In the genomic region with DNA sequence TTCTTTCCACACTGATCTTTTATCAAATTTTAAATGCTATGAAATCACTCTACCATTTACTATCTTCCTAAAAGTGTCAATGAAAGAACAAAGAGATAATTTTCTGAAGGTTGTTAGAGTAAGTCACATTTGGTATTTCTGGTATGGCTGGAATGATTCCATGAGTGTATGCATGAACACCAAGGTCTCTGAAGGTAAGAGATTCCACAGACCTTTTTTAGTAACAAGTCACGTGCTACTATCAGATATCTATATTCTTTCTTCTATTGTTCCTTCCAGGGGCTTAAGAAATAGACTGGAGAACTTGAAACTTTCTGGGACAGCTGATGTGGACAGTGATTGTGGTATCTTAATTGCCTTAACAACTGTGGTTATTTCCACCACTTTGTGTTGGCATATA, we compare ENCODE assay signal across 26 cellular contexts.
"Had no signal": no experiment of that assay in that cellular context is flagged by ENCODE, and none has a peak within 500 bp of the region (broad histone marks: within the 10 kb centered on the region; RNA-seq: fewer than 3 reads in every experiment).

No MANE protein-coding gene starts in this region.

- H3K4me3 ChIP-seq: coronary artery, esophagus squamous epithelium, heart right ventricle, lower lobe of right lung, ovary, psoas muscle, suprapubic skin, transverse colon, vagina had no signal

- H3K27ac ChIP-seq: coronary artery, esophagus squamous epithelium, heart right ventricle, lower lobe of right lung, ovary, psoas muscle, suprapubic skin, transverse colon, vagina had no signal

- H3K36me3 ChIP-seq: esophagus squamous epithelium, lower lobe of right lung, ovary, suprapubic skin, transverse colon, vagina had no signal

- DNase-seq: dermis blood vessel endothelial cell; effector memory CD4-positive, alpha-beta T cell; esophagus squamous epithelium; foreskin melanocyte; glutamatergic neuron; heart right ventricle; hippocampal formation; left ventricle myocardium superior; lower lobe of right lung; midbrain; natural killer cell; occipital lobe; ovary; posterior cingulate gyrus; psoas muscle; right cardiac atrium; small intestine; stimulated activated CD4-positive, alpha-beta T cell treated with anti-CD3 and anti-CD28 coated beads, Interleukin-15, amount 100 ng/mL, for 24 hours; stimulated activated CD4-positive, alpha-beta T cell treated with anti-CD3 and anti-CD28 coated beads, Interleukin-2, amount 100 ng/mL, for 48 hours; stimulated activated naive B cell treated with anti-CD40 and anti-IgM and Interleukin-4, amounts not matched to agents 10 μg/mL and 1 μg/mL and 100 μg/mL, for 72 hours; transverse colon had no signal

- FAIRE-seq: endothelial cell of umbilical vein, islet of Langerhans, small intestine had no signal

- ATAC-seq: heart right ventricle; left ventricle myocardium superior; lower lobe of right lung; natural killer cell; psoas muscle; right cardiac atrium; stimulated activated naive B cell treated with anti-CD40 and anti-IgM and Interleukin-4, amounts not matched to agents 10 μg/mL and 1 μg/mL and 100 μg/mL, for 72 hours had no signal

- H3K27me3 ChIP-seq: esophagus squamous epithelium, heart right ventricle, ovary, suprapubic skin, transverse colon, vagina had no signal

- H3K4me1 ChIP-seq: lower lobe of right lung, psoas muscle, vagina had no signal

- H3K9me3 ChIP-seq: lower lobe of right lung, ovary, transverse colon, vagina had no signal
